In the genomic region with DNA sequence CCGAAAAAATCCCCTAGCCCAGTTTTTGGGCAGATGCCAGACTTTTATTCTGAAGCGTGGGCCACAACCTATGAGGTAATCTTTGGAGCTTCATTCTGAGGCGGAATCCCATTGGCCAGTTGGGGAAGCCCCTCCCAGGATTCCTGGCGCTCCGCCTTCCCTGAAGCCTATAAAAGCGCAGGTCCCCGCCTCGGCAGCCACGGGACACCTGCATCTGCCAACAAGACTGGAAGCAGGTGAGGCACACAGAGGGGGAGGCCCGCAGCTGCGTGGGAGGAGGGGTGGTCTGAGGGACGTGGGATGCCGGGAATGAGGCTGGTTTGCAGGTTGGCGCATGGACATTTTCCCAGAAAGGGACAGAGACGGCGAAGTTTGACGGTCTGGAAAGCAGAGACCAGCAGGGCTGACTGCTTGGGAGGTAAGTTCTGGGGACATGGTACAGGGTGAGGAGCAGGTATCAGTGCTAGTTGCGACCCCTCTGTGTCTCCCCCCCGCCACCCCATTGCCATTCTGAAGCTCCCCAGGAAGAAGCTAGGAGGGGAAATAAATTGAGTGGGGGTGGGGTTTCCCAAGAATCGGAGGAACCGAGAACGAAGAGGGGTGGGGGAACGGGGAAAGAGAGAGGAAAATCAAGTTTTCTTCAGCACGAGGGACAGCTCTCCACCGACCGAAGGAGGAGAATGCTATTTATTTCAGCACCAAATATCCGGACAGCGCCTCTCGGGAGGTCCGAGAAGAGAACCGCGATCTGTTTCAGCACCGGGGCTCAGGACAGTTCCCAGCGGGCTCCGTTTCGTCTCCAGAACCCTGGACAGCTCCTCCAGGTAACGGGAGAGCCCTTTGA, we compare ENCODE assay signal across 1 cellular context.
TF ChIP-seq lines count a peak whose summit lies in the region.

No MANE protein-coding gene starts in this region.

TF ChIP-seq in WTC11, 78 proteins besides CTCF, POLR2A, EP300 and RAD21 (continued from another document and continues in another):
- peak; percentile 84 for TF ChIP-seq PRDM15 (CRISPR knock-in tag; IDR thresholded peaks at IDR 0.05)
- peak; percentile 83 for TF ChIP-seq NFYB (CRISPR knock-in tag; conservative IDR thresholded peaks at IDR 0.05; ENCODE audit: low read depth)
- peak; percentile 100 for TF ChIP-seq E2F1 (CRISPR knock-in tag; IDR thresholded peaks at IDR 0.05)
- TF ChIP-seq, protein P1, sequence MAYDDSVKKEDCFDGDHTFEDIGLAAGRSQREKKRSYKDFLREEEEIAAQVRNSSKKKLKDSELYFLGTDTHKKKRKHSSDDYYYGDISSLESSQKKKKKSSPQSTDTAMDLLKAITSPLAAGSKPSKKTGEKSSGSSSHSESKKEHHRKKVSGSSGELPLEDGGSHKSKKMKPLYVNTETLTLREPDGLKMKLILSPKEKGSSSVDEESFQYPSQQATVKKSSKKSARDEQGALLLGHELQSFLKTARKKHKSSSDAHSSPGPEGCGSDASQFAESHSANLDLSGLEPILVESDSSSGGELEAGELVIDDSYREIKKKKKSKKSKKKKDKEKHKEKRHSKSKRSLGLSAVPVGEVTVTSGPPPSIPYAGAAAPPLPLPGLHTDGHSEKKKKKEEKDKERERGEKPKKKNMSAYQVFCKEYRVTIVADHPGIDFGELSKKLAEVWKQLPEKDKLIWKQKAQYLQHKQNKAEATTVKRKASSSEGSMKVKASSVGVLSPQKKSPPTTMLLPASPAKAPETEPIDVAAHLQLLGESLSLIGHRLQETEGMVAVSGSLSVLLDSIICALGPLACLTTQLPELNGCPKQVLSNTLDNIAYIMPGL (CRISPR knock-in tag; IDR thresholded peaks at IDR 0.05), result peak; percentile 99
- TF ChIP-seq FOXP1 (CRISPR knock-in tag; IDR thresholded peaks at IDR 0.05; ENCODE audit: borderline replicate concordance), result peak; percentile 100
- TF ChIP-seq ERG (CRISPR knock-in tag; IDR thresholded peaks at IDR 0.05), result peak; percentile 99
- no peak for TF ChIP-seq GTF2I (CRISPR knock-in tag; conservative IDR thresholded peaks at IDR 0.05)
- peak; percentile 95 for TF ChIP-seq ZNF416 (CRISPR knock-in tag; IDR thresholded peaks at IDR 0.05)
- TF ChIP-seq, protein P2, sequence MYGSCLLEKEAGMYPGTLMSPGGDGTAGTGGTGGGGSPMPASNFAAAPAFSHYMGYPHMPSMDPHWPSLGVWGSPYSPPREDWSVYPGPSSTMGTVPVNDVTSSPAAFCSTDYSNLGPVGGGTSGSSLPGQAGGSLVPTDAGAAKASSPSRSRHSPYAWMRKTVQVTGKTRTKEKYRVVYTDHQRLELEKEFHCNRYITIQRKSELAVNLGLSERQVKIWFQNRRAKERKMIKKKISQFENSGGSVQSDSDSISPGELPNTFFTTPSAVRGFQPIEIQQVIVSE (CRISPR knock-in tag; IDR thresholded peaks at IDR 0.05; ENCODE audit: borderline replicate concordance), result no peak
- TF ChIP-seq ATF1 (CRISPR knock-in tag; IDR thresholded peaks at IDR 0.05), result peak; percentile 100
- peak; percentile 99 for TF ChIP-seq E2F4 (CRISPR knock-in tag; IDR thresholded peaks at IDR 0.05; ENCODE audit: borderline replicate concordance, low read depth)
- TF ChIP-seq, protein P3, sequence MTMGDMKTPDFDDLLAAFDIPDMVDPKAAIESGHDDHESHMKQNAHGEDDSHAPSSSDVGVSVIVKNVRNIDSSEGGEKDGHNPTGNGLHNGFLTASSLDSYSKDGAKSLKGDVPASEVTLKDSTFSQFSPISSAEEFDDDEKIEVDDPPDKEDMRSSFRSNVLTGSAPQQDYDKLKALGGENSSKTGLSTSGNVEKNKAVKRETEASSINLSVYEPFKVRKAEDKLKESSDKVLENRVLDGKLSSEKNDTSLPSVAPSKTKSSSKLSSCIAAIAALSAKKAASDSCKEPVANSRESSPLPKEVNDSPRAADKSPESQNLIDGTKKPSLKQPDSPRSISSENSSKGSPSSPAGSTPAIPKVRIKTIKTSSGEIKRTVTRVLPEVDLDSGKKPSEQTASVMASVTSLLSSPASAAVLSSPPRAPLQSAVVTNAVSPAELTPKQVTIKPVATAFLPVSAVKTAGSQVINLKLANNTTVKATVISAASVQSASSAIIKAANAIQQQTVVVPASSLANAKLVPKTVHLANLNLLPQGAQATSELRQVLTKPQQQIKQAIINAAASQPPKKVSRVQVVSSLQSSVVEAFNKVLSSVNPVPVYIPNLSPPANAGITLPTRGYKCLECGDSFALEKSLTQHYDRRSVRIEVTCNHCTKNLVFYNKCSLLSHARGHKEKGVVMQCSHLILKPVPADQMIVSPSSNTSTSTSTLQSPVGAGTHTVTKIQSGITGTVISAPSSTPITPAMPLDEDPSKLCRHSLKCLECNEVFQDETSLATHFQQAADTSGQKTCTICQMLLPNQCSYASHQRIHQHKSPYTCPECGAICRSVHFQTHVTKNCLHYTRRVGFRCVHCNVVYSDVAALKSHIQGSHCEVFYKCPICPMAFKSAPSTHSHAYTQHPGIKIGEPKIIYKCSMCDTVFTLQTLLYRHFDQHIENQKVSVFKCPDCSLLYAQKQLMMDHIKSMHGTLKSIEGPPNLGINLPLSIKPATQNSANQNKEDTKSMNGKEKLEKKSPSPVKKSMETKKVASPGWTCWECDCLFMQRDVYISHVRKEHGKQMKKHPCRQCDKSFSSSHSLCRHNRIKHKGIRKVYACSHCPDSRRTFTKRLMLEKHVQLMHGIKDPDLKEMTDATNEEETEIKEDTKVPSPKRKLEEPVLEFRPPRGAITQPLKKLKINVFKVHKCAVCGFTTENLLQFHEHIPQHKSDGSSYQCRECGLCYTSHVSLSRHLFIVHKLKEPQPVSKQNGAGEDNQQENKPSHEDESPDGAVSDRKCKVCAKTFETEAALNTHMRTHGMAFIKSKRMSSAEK (CRISPR knock-in tag; IDR thresholded peaks at IDR 0.05; ENCODE audit: borderline replicate concordance), result peak; percentile 96
- peak; percentile 98 for TF ChIP-seq ATF2 (CRISPR knock-in tag; IDR thresholded peaks at IDR 0.05; ENCODE audit: borderline replicate concordance, low read depth)
- TF ChIP-seq, protein P4, sequence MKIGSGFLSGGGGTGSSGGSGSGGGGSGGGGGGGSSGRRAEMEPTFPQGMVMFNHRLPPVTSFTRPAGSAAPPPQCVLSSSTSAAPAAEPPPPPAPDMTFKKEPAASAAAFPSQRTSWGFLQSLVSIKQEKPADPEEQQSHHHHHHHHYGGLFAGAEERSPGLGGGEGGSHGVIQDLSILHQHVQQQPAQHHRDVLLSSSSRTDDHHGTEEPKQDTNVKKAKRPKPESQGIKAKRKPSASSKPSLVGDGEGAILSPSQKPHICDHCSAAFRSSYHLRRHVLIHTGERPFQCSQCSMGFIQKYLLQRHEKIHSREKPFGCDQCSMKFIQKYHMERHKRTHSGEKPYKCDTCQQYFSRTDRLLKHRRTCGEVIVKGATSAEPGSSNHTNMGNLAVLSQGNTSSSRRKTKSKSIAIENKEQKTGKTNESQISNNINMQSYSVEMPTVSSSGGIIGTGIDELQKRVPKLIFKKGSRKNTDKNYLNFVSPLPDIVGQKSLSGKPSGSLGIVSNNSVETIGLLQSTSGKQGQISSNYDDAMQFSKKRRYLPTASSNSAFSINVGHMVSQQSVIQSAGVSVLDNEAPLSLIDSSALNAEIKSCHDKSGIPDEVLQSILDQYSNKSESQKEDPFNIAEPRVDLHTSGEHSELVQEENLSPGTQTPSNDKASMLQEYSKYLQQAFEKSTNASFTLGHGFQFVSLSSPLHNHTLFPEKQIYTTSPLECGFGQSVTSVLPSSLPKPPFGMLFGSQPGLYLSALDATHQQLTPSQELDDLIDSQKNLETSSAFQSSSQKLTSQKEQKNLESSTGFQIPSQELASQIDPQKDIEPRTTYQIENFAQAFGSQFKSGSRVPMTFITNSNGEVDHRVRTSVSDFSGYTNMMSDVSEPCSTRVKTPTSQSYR (CRISPR knock-in tag; IDR thresholded peaks at IDR 0.05), result peak; percentile 100
- peak; percentile 100 for TF ChIP-seq FOXP4 (CRISPR knock-in tag; IDR thresholded peaks at IDR 0.05)
